Comparison of ENCODE assay signal across 19 cellular contexts in the genomic region with DNA sequence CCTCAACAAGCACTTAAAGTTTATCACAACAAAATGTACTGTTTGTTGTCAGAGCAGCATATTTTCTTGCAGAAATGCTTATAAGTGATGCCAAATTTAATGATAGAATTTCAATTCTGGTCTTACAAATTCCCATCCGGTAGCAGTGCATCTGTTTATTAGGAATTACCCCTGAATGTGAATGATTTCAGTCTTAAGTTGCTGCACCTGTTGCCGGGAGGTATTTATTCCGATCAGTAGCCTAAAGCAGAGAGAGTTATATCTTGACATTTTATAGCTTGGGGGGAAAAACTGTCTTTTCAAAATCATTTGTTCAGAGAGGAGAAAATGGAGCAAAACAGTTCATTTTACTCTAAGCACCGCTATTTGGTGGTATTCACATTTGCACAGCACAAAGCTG.
DNase-seq lines count a peak whose midpoint lies in the region; TF ChIP-seq lines count a peak whose summit lies in the region.
"Had no signal": no experiment of that assay in that cellular context is flagged by ENCODE, and none has a peak within 500 bp of the region (broad histone marks: within the 10 kb centered on the region; RNA-seq: fewer than 3 reads in every experiment).

No MANE protein-coding gene starts in this region.

- TF ChIP-seq EP300 in SK-N-SH (IDR thresholded peaks at IDR 0.05; ENCODE audit: borderline replicate concordance in 1 of 2, low read depth in 1 of 2, low read length in 1 of 2): no peak

- H3K79me2 ChIP-seq in neural progenitor cell (ENCODE audit: low read depth) (peaks cover 100% of the 10 kb centered on the region), SK-N-SH (ENCODE audit: insufficient read depth) (peaks cover 60% of the 10 kb centered on the region)

- DNase-seq in NCI-H146 (lab: John Stamatoyannopoulos, UW) (peak; percentile 10), NCI-H146 treated with DMSO at 0.1 percent for 48 hours (lab: John Stamatoyannopoulos, UW; ENCODE audit: unreplicated experiment) (no peak), neural progenitor cell (ENCODE audit: low spot score) (no peak), SK-N-SH (no peak), immature natural killer cell (no peak)
- DNase-seq: ACHN; BE2C; C1 segment of cervical spinal cord; CD4-positive, alpha-beta memory T cell; CD4-positive, CD25-positive, alpha-beta regulatory T cell; CD8-positive, alpha-beta memory T cell; COR-L47; DMS79 treated with DMSO at 0.1 percent for 48 hours; GF-D8 had no signal

- WGBS in SK-N-SH (ENCODE audit: low lambda C conversion rate): 99% methylated on average over 4 of the region's 4 CpGs

- TF ChIP-seq RAD21 in SK-N-SH (IDR thresholded peaks at IDR 0.05; ENCODE audit: low read length): no peak

- H3K4me3 Mint-ChIP-seq in nephron (no peak overlapping the region), neural progenitor cell (no peak overlapping the region), immature natural killer cell (no peak overlapping the region)
- H3K4me3 Mint-ChIP-seq: CD14-positive monocyte; CD4-positive, alpha-beta memory T cell; CD4-positive, CD25-positive, alpha-beta regulatory T cell; CD8-positive, alpha-beta memory T cell had no signal

- H3K4me1 ChIP-seq in HEK293 (ENCODE audit: control insufficient read depth, insufficient read depth, low read length) (peaks cover 27% of the 10 kb centered on the region), neural progenitor cell (peaks cover 31% of the 10 kb centered on the region), SK-N-SH (ENCODE audit: control insufficient read depth in 1 of 2, insufficient read depth in 2 of 2, low read depth in 1 of 2, low read length in 1 of 2) (peaks cover 0 to 3% of the 10 kb centered on the region in 2 experiments; a peak in 2 of 4 replicates)
- H3K4me1 ChIP-seq: BE2C had no signal

- H3F3A ChIP-seq in neural progenitor cell (ENCODE audit: low read depth): peaks cover 50% of the 10 kb centered on the region
- no peaks in the 10 kb centered on the region for H3F3A ChIP-seq in SK-N-SH (replicated peaks; ENCODE audit: insufficient read depth)

- H2AFZ ChIP-seq in neural progenitor cell (replicated peaks) (no peak overlapping the region), SK-N-SH (ENCODE audit: low read depth) (no peak overlapping the region)

- H3K4me2 ChIP-seq in neural progenitor cell: no peak overlapping the region
- H3K4me2 ChIP-seq in SK-N-SH: no peak overlapping the region
- H3K4me2 ChIP-seq: BLaER1 had no signal

- POLR2A ChIA-PET in HEK293 (lab: Yijun Ruan, JAX): no interaction called here
- POLR2A ChIA-PET in SK-N-SH (lab: Yijun Ruan, JAX): no interaction called here

- H3K4me1 Mint-ChIP-seq in nephron (peaks cover 46% of the 10 kb centered on the region), neural progenitor cell (peaks cover 28% of the 10 kb centered on the region), immature natural killer cell (no peaks in the 10 kb centered on the region)
- H3K4me1 Mint-ChIP-seq: CD14-positive monocyte; CD4-positive, alpha-beta memory T cell; CD4-positive, CD25-positive, alpha-beta regulatory T cell; CD8-positive, alpha-beta memory T cell had no signal

- H3K9me3 ChIP-seq in HEK293 (ENCODE audit: control insufficient read depth, insufficient read depth, low read depth, low read length) (no peaks in the 10 kb centered on the region), neural progenitor cell (ENCODE audit: low read depth) (no peaks in the 10 kb centered on the region), SK-N-SH (no peaks in the 10 kb centered on the region)
- H3K9me3 ChIP-seq: BE2C, BLaER1 had no signal

- H3K27ac Mint-ChIP-seq in nephron (peak overlapping the region; percentile 20 to 22 (median 20)), neural progenitor cell (no peak overlapping the region), immature natural killer cell (no peak overlapping the region)
- H3K27ac Mint-ChIP-seq: CD4-positive, alpha-beta memory T cell; CD4-positive, CD25-positive, alpha-beta regulatory T cell; CD8-positive, alpha-beta memory T cell had no signal

- no peak for TF ChIP-seq CTCF in HEK293 (tag by site-specific recombination; IDR thresholded peaks at IDR 0.05)
- no peak for TF ChIP-seq CTCF in nephron (IDR thresholded peaks at IDR 0.05; ENCODE audit: unreplicated experiment in 3 of 3)
- no peak for TF ChIP-seq CTCF in neural progenitor cell (IDR thresholded peaks at IDR 0.05)
- TF ChIP-seq CTCF in SK-N-SH (IDR thresholded peaks at IDR 0.05): no peak

- H3K9me3 Mint-ChIP-seq in nephron (no peaks in the 10 kb centered on the region), neural progenitor cell (no peaks in the 10 kb centered on the region), immature natural killer cell (peaks cover 0 to 42% (median 16%) of the 10 kb centered on the region in 6 donors)

- H3K27ac ChIP-seq in HEK293 (ENCODE audit: extremely low read depth, low read depth, low read length) (no peak overlapping the region), neural progenitor cell (peak overlapping the region; percentile 55), SK-N-SH (ENCODE audit: low read depth in 2 of 2, low read length in 1 of 2) (no peak overlapping the region)
- H3K27ac ChIP-seq: 22Rv1, BLaER1 had no signal

- CTCF ChIA-PET in HEK293 (lab: Yijun Ruan, JAX) (no interaction called here), SK-N-SH (lab: Yijun Ruan, JAX) (no interaction called here)

- H3K36me3 Mint-ChIP-seq in nephron (ENCODE audit: low read depth) (peaks cover 7% of the 10 kb centered on the region), neural progenitor cell (peaks cover 22% of the 10 kb centered on the region), immature natural killer cell (no peaks in the 10 kb centered on the region)
- H3K36me3 Mint-ChIP-seq: CD14-positive monocyte; CD4-positive, alpha-beta memory T cell; CD4-positive, CD25-positive, alpha-beta regulatory T cell; CD8-positive, alpha-beta memory T cell had no signal

- H3K9ac ChIP-seq in neural progenitor cell: no peak overlapping the region
- no peak overlapping the region for H3K9ac ChIP-seq in SK-N-SH
- H3K9ac ChIP-seq: BLaER1 had no signal

- no peak overlapping the region for H3K4me3 ChIP-seq in HEK293 (ENCODE audit: low read depth, low read length)
- no peak overlapping the region for H3K4me3 ChIP-seq in neural progenitor cell
- no peak overlapping the region for H3K4me3 ChIP-seq in SK-N-SH (ENCODE audit: low read depth in 2 of 2, low read length in 1 of 2)
- H3K4me3 ChIP-seq: BLaER1 had no signal

- H3K27me3 Mint-ChIP-seq in nephron (ENCODE audit: low read depth) (no peaks in the 10 kb centered on the region), neural progenitor cell (ENCODE audit: insufficient read depth, low read depth) (no peaks in the 10 kb centered on the region), immature natural killer cell (ENCODE audit: low read depth in 3 of 3) (peaks cover 0 to 2% (median 0%) of the 10 kb centered on the region in 3 donors)
- H3K27me3 Mint-ChIP-seq: CD4-positive, alpha-beta memory T cell; CD4-positive, CD25-positive, alpha-beta regulatory T cell; CD8-positive, alpha-beta memory T cell had no signal

- H3K27me3 ChIP-seq in neural progenitor cell: no peaks in the 10 kb centered on the region
- H3K27me3 ChIP-seq in SK-N-SH (ENCODE audit: insufficient read depth): no peaks in the 10 kb centered on the region
- H3K27me3 ChIP-seq: BE2C, BLaER1 had no signal

- no peaks in the 10 kb centered on the region for H3K36me3 ChIP-seq in HEK293 (ENCODE audit: control insufficient read depth in 2 of 2, insufficient read depth in 1 of 2, low read length in 2 of 2)
- H3K36me3 ChIP-seq in neural progenitor cell: no peaks in the 10 kb centered on the region
- no peaks in the 10 kb centered on the region for H3K36me3 ChIP-seq in SK-N-SH (replicated peaks in 1 of 2; ENCODE audit: control insufficient read depth in 1 of 2, insufficient read depth in 2 of 2, low read length in 1 of 2)
- H3K36me3 ChIP-seq: BE2C, BLaER1 had no signal

- H4K20me1 ChIP-seq in neural progenitor cell (ENCODE audit: low read depth) (peaks cover 96% of the 10 kb centered on the region), SK-N-SH (ENCODE audit: insufficient read depth) (no peaks in the 10 kb centered on the region; the same call in 1 of the 2 replicates)
- H4K20me1 ChIP-seq: BLaER1 had no signal

- no peaks in the 10 kb centered on the region for H3K9me2 ChIP-seq in SK-N-SH

TF ChIP-seq in HEK293, 187 proteins besides CTCF, POLR2A, EP300 and RAD21:
- TF ChIP-seq ZBTB20 (tag by site-specific recombination; IDR thresholded peaks at IDR 0.05): no peak; the same call in 1 of the 2 replicates
- TF ChIP-seq SCRT1 (tag by site-specific recombination; IDR thresholded peaks at IDR 0.05; ENCODE audit: borderline replicate concordance): peak; percentile 61; the same call in 1 of the 2 replicates
- peak; percentile 64 for TF ChIP-seq SCRT2 (tag by site-specific recombination; IDR thresholded peaks at IDR 0.05)

TF ChIP-seq in SK-N-SH, 30 proteins besides CTCF, POLR2A, EP300 and RAD21:
- TF ChIP-seq MEF2A (IDR thresholded peaks at IDR 0.05; ENCODE audit: borderline replicate concordance, low read depth) (no peak), POLR2AphosphoS5 (IDR thresholded peaks at IDR 0.05; ENCODE audit: low read depth, low read length) (no peak)

Comparison
In these comparisons a context has a peak if more than half of its experiments do, and no peak if none do; other contexts are left out.
1. H3K27ac Mint-ChIP-seq: peak in nephron (3 of 3); none in neural progenitor cell (single experiment) and immature natural killer cell (0 of 6).